Comparison of ENCODE assay signal across 25 cellular contexts in genomic region chr14:70811578-70811977, GRCh38.
DNase-seq lines count a peak whose midpoint lies in the region; TF ChIP-seq lines count a peak whose summit lies in the region.
"Had no signal": no experiment of that assay in that cellular context is flagged by ENCODE, and none has a peak within 500 bp of the region (broad histone marks: within the 10 kb centered on the region; RNA-seq: fewer than 3 reads in every experiment).

No MANE protein-coding gene starts in this region.

- H4K20me1 ChIP-seq in SU-DHL-6 (ENCODE audit: low read depth, low read length), result no peaks in the 10 kb centered on the region

- no peaks in the 10 kb centered on the region for H3K9me3 ChIP-seq in HEK293 (ENCODE audit: control insufficient read depth, insufficient read depth, low read depth, low read length)
- no peaks in the 10 kb centered on the region for H3K9me3 ChIP-seq in SU-DHL-6 (ENCODE audit: insufficient read depth, low read length)
- no peaks in the 10 kb centered on the region for H3K9me3 ChIP-seq in iPS-18a (ENCODE audit: control insufficient read depth, low read depth, low read length)
- H3K9me3 ChIP-seq: left ventricle myocardium inferior, MG63, mucosa of descending colon, spleen, thyroid gland had no signal

- H3F3A ChIP-seq in SU-DHL-6 (ENCODE audit: insufficient read depth), result peaks cover 17% of the 10 kb centered on the region; the same call in 1 of the 2 replicates

- TF ChIP-seq CTCF in HEK293 (tag by site-specific recombination; IDR thresholded peaks at IDR 0.05) (no peak), SU-DHL-6 (IDR thresholded peaks at IDR 0.05; ENCODE audit: insufficient read depth, low read length, poor library complexity, severe bottlenecking) (no peak), retinal pigment epithelial cell (conservative IDR thresholded peaks at IDR 0.05; ENCODE audit: low read depth, low read length) (no peak)

- no peaks in the 10 kb centered on the region for H3K36me3 ChIP-seq in HEK293 (ENCODE audit: control insufficient read depth in 2 of 2, insufficient read depth in 1 of 2, low read length in 2 of 2)
- H3K36me3 ChIP-seq in SU-DHL-6 (ENCODE audit: low read length), result 0 out of 2 replicates have a peak, but pooled peaks cover 5% of the 10 kb centered on the region
- no peaks in the 10 kb centered on the region for H3K36me3 ChIP-seq in iPS-18a (ENCODE audit: control insufficient read depth, low read depth, low read length)
- H3K36me3 ChIP-seq: left ventricle myocardium inferior, MG63, spleen, thyroid gland had no signal

- CTCF ChIA-PET in HEK293 (lab: Yijun Ruan, JAX), result no interaction called here

- H3K27me3 ChIP-seq in SU-DHL-6 (ENCODE audit: low read length), result no peaks in the 10 kb centered on the region
- H3K27me3 ChIP-seq in iPS-18a (ENCODE audit: control insufficient read depth, insufficient read depth, low read length), result no peaks in the 10 kb centered on the region
- H3K27me3 ChIP-seq: thyroid gland had no signal

- peak overlapping the region; percentile 90 for H3K4me2 ChIP-seq in SU-DHL-6 (ENCODE audit: low read depth, low read length, poor library complexity, severe bottlenecking)

- H3K9me2 ChIP-seq in SU-DHL-6 (replicated peaks; ENCODE audit: insufficient read depth, low read length), result no peaks in the 10 kb centered on the region

- H2AFZ ChIP-seq in SU-DHL-6 (ENCODE audit: low read depth, low read length, severe bottlenecking), result no peak overlapping the region

- H3K79me2 ChIP-seq in SU-DHL-6 (ENCODE audit: insufficient read depth, low read length), result peaks cover 18% of the 10 kb centered on the region

- peaks cover 4% of the 10 kb centered on the region; the same call in 1 of the 2 replicates for H3K4me1 ChIP-seq in HEK293 (ENCODE audit: control insufficient read depth, insufficient read depth, low read length)
- H3K4me1 ChIP-seq in iPS-18a (ENCODE audit: control insufficient read depth, low read depth, low read length), result peaks cover 20% of the 10 kb centered on the region

- H3K4me3 ChIP-seq in HEK293 (ENCODE audit: low read depth, low read length), result no peak overlapping the region
- no peak overlapping the region for H3K4me3 ChIP-seq in SU-DHL-6 (ENCODE audit: insufficient read depth, low read length, poor library complexity, severe bottlenecking)
- H3K4me3 ChIP-seq in iPS-18a (ENCODE audit: low read length), result peak overlapping the region; percentile 77
- peak overlapping the region; percentile 3 for H3K4me3 ChIP-seq in retinal pigment epithelial cell (ENCODE audit: low read length)
- H3K4me3 ChIP-seq: K562, left ventricle myocardium inferior, MG63, mucosa of descending colon, spleen, thyroid gland had no signal

- H3K27ac ChIP-seq in HEK293 (ENCODE audit: extremely low read depth, low read depth, low read length) (no peak overlapping the region), SU-DHL-6 (ENCODE audit: low read depth, low read length) (no peak overlapping the region), iPS-18a (ENCODE audit: low read length) (no peak overlapping the region)
- H3K27ac ChIP-seq: HL-60, left ventricle myocardium inferior, thyroid gland had no signal

- DNase-seq in retinal pigment epithelial cell (ENCODE audit: low read depth), result no peak
- no peak for DNase-seq in NCI-H187 (lab: John Stamatoyannopoulos, UW)
- DNase-seq in DMS79 treated with DMSO at 0.1 percent for 48 hours (lab: John Stamatoyannopoulos, UW), result no peak
- DNase-seq in activated gamma-delta T cell (lab: John Stamatoyannopoulos, UW), result no peak
- DNase-seq: activated B cell treated with CpG ODN at 0.5 μM for 24 hours; activated CD4-positive, alpha-beta T cell treated with anti-CD3 and anti-CD28 coated beads, Interleukin-2, amount 50 U/mL, for 4 hours; activated effector memory CD4-positive, alpha-beta T cell treated with anti-CD3 and anti-CD28 coated beads, Interleukin-2, amount 50 U/mL, for 16 hours; CD8-positive, alpha-beta T cell; DMS153; left ventricle myocardium inferior; MG63; mucosa of descending colon; NCI-H1436; nephron progenitor cell; Right ventricle myocardium superior; spleen; stimulated activated CD4-positive, alpha-beta T cell treated with anti-CD3 and anti-CD28 coated beads, Interleukin-4, amount 100 ng/mL, for 1 hour; stimulated activated naive CD8-positive, alpha-beta T cell treated with anti-CD3 and anti-CD28 coated beads, Interleukin-15, Interleukin-2, amounts not matched to agents 100 U/mL and 50 U/mL, for 24 hours; T1000; thyroid gland had no signal

- POLR2A ChIA-PET in HEK293 (lab: Yijun Ruan, JAX), result no interaction called here

- H3K9ac ChIP-seq in SU-DHL-6 (ENCODE audit: low read length), result no peak overlapping the region
- no peak overlapping the region for H3K9ac ChIP-seq in iPS-18a (ENCODE audit: low read length)

TF ChIP-seq in HEK293, 187 proteins besides CTCF, POLR2A, EP300 and RAD21:
- TF ChIP-seq ZNF426 (tag by site-specific recombination; IDR thresholded peaks at IDR 0.05), result no peak
- TF ChIP-seq ZNF362 (tag by site-specific recombination; IDR thresholded peaks at IDR 0.05), result peak; percentile 71; the same call in 1 of the 2 replicates

Comparison
In these comparisons a context has a peak if more than half of its experiments do, and no peak if none do; other contexts are left out.
1. H3K4me3 ChIP-seq: peak in iPS-18a (single experiment) and retinal pigment epithelial cell (single experiment); none in HEK293 (single experiment) and SU-DHL-6 (single experiment).